In genomic region chr16:76125871-76126270, GRCh38 we compare ENCODE assay signal across 26 cellular contexts.
"Had no signal": no experiment of that assay in that cellular context is flagged by ENCODE, and none has a peak within 500 bp of the region (broad histone marks: within the 10 kb centered on the region; RNA-seq: fewer than 3 reads in every experiment).

No MANE protein-coding gene starts in this region.

- DNase-seq: dorsolateral prefrontal cortex; effector CD4-positive, alpha-beta T cell; esophagus squamous epithelium; hypothalamus; immature natural killer cell; islet precursor cell; kidney glomerular epithelial cell; left colon; left ventricle myocardium superior; lower lobe of right lung; natural killer cell; occipital lobe; ovary; posterior cingulate gyrus; psoas muscle; right cardiac atrium; sigmoid colon; stimulated activated CD4-positive, alpha-beta T cell treated with anti-CD3 and anti-CD28 coated beads, Interleukin-2, amount 100 ng/mL, for 24 hours; stimulated activated CD4-positive, alpha-beta T cell treated with anti-CD3 and anti-CD28 coated beads, Interleukin-4, amount 100 ng/mL, for 24 hours; stimulated activated naive CD4-positive, alpha-beta T cell treated with Interleukin-2 at 50 U/mL for 16 hours; substantia nigra; testis; tibial artery had no signal

- H3K4me1 ChIP-seq: esophagus squamous epithelium, lower lobe of right lung, psoas muscle, sigmoid colon, testis, tibial artery had no signal

- H3K36me3 ChIP-seq: esophagus squamous epithelium, lower lobe of right lung, ovary, sigmoid colon, tibial artery had no signal

- ATAC-seq: left colon; left ventricle myocardium superior; lower lobe of right lung; natural killer cell; psoas muscle; right cardiac atrium; stimulated activated effector memory CD8-positive, alpha-beta T cell treated with anti-CD3 and anti-CD28 coated beads, Interleukin-12 subunit alpha, Interleukin-12 subunit beta, amount 100 ng/mL, for 72 hours had no signal

- H3K27ac ChIP-seq: dorsolateral prefrontal cortex, esophagus squamous epithelium, lower lobe of right lung, ovary, psoas muscle, sigmoid colon, testis, tibial artery had no signal

- H3K9me3 ChIP-seq: esophagus squamous epithelium, lower lobe of right lung, ovary, psoas muscle, sigmoid colon, testis, tibial artery had no signal

- H3K4me3 ChIP-seq: dorsolateral prefrontal cortex, esophagus squamous epithelium, lower lobe of right lung, ovary, psoas muscle, sigmoid colon, testis, tibial artery had no signal

- FAIRE-seq: colon, frontal cortex had no signal

- H3K27me3 ChIP-seq: esophagus squamous epithelium, ovary, sigmoid colon, testis, tibial artery had no signal
